Comparison of ENCODE assay signal across 24 cellular contexts in the genomic region with DNA sequence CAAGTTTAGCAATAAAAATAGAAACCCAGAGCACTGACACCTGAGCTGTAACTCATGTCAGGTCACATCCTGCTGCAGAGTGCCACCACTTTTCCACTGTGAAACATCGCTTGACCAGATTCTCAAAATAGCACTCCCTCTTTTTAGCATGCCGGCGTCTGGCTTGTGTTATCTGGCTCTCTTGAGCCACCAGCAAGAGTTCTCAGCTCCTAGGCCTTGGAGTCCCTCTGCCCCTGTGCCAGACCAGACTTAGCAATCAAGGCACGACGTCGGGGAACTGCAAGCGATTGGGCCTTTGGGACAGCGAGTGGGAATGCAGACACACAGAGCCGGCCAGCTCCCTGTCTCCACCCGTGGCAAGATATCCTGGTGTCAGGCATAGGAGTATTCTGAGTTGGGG. TPM values are rescaled to one million over a fixed set of nuclear protein-coding genes. Genes with fewer than 3 reads are reported as not detected.
A peak's percentile ranks its signal among the peaks of the same experiment; 100 is the strongest.
DNase-seq lines count a peak whose midpoint lies in the region; ATAC-seq and TF ChIP-seq lines count a peak whose summit lies in the region.
"Had no signal": no experiment of that assay in that cellular context is flagged by ENCODE, and none has a peak within 500 bp of the region (broad histone marks: within the 10 kb centered on the region; RNA-seq: fewer than 3 reads in every experiment).

No MANE protein-coding gene starts in this region.

- peak; percentile 59 for DNase-seq in left ventricle myocardium superior
- peak; percentile 19 to 78 for DNase-seq in psoas muscle
- no peak for DNase-seq in right lobe of liver
- DNase-seq in chondrocyte (ENCODE audit: low spot score) = no peak
- DNase-seq: BE2C; CD4-positive, CD25-positive, alpha-beta regulatory T cell; DMS79; H9; HFFc6; Karpas-422; NCI-H1417; NCI-H1694 treated with DMSO at 0.1 percent for 48 hours; NCI-H2081 treated with DMSO at 0.1 percent for 48 hours; NCI-H2171 treated with DMSO at 0.1 percent for 48 hours; NCI-H524 treated with DMSO at 0.1 percent for 48 hours; NCI-H82; OCI-M1 had no signal

- H3K27me3 ChIP-seq in psoas muscle (ENCODE audit: insufficient read depth in 3 of 3, low read length in 2 of 3) = no peaks in the 10 kb centered on the region
- no peaks in the 10 kb centered on the region for H3K27me3 ChIP-seq in right lobe of liver
- H3K27me3 ChIP-seq: BE2C had no signal

- no peak overlapping the region for H3K4me3 Mint-ChIP-seq in chondrocyte (ENCODE audit: unreplicated experiment)
- H3K4me3 Mint-ChIP-seq: CD4-positive, CD25-positive, alpha-beta regulatory T cell; H9; HFFc6 had no signal

- H3K36me3 Mint-ChIP-seq in chondrocyte (ENCODE audit: low read depth) = no peaks in the 10 kb centered on the region
- H3K36me3 Mint-ChIP-seq: CD4-positive, CD25-positive, alpha-beta regulatory T cell had no signal

- peaks cover 2% of the 10 kb centered on the region for H3K9me3 Mint-ChIP-seq in chondrocyte (ENCODE audit: low read depth)
- H3K9me3 Mint-ChIP-seq: H9 had no signal

- H3K27me3 Mint-ChIP-seq in chondrocyte (ENCODE audit: low read depth) = no peaks in the 10 kb centered on the region

- no peak for TF ChIP-seq POLR2A in right lobe of liver (IDR thresholded peaks at IDR 0.05)

- no peaks in the 10 kb centered on the region for H3K9me3 ChIP-seq in psoas muscle
- no peaks in the 10 kb centered on the region for H3K9me3 ChIP-seq in right lobe of liver
- H3K9me3 ChIP-seq: A549, BE2C had no signal

- no peak for TF ChIP-seq CTCF in C4-2B (conservative IDR thresholded peaks at IDR 0.05)
- TF ChIP-seq CTCF in VCaP (conservative IDR thresholded peaks at IDR 0.05) = no peak
- TF ChIP-seq CTCF in psoas muscle (IDR thresholded peaks at IDR 0.05) = no peak
- TF ChIP-seq CTCF in right lobe of liver (IDR thresholded peaks at IDR 0.05) = no peak
- TF ChIP-seq CTCF in chondrocyte (IDR thresholded peaks at IDR 0.05) = no peak

- peak overlapping the region; percentile 35 for H3K4me3 ChIP-seq in psoas muscle
- no peak overlapping the region for H3K4me3 ChIP-seq in right lobe of liver
- H3K4me3 ChIP-seq: A549, GM12878 had no signal

- intact Hi-C loops in left ventricle myocardium superior (cut with micrococcal nuclease) (no loop called here), psoas muscle (cut with DNase I) (loop anchor here (5.0 kb wide), 2 partner anchors 35 to 40 kb away; no protein-coding TSS in a partner anchor), right lobe of liver (cut with DNase I) (no loop called here)

- peaks cover 8% of the 10 kb centered on the region for H3K4me1 ChIP-seq in psoas muscle
- no peaks in the 10 kb centered on the region for H3K4me1 ChIP-seq in right lobe of liver
- H3K4me1 ChIP-seq: BE2C had no signal

- H3K4me1 Mint-ChIP-seq in chondrocyte (ENCODE audit: low read depth) = no peaks in the 10 kb centered on the region
- H3K4me1 Mint-ChIP-seq: CD4-positive, CD25-positive, alpha-beta regulatory T cell had no signal

- no peaks in the 10 kb centered on the region for H3K36me3 ChIP-seq in psoas muscle (ENCODE audit: insufficient read depth in 1 of 2, low read depth in 1 of 2)
- no peaks in the 10 kb centered on the region for H3K36me3 ChIP-seq in right lobe of liver
- H3K36me3 ChIP-seq: BE2C had no signal

- H3K27ac ChIP-seq in C4-2B = peak overlapping the region; percentile 70
- H3K27ac ChIP-seq in VCaP = peak overlapping the region; percentile 58; the same call in 1 of the 2 replicates
- H3K27ac ChIP-seq in psoas muscle = peak overlapping the region; percentile 79
- H3K27ac ChIP-seq in right lobe of liver = no peak overlapping the region
- H3K27ac ChIP-seq: A549 had no signal

- H3K27ac Mint-ChIP-seq in chondrocyte (ENCODE audit: unreplicated experiment) = no peak overlapping the region
- H3K27ac Mint-ChIP-seq: CD4-positive, CD25-positive, alpha-beta regulatory T cell; HFFc6 had no signal

- ATAC-seq in left ventricle myocardium superior (peak; percentile 96), psoas muscle (peak; percentile 88 to 94 (median 92)), right lobe of liver (no peak), HG02870 (IDR thresholded peaks at IDR 0.05; ENCODE audit: unreplicated experiment) (no peak)
- ATAC-seq: A549, GM12878 had no signal

- WGBS in psoas muscle, 3 donors = 20 to 28% (median 23%) methylated on average over 10 of the region's 10 CpGs
- WGBS in right lobe of liver (ENCODE audit: insufficient coverage, low coverage, low lambda C conversion rate, missing lambda C conversion rate) = 55% methylated on average over 2 of the region's 10 CpGs

RNA-seq across cellular contexts. Expression of a gene that starts 52.5 kb away (rescaled TPM):
- total RNA-seq in left ventricle myocardium superior = not detected
- under 1 TPM in 1 of 4 donors, not detected in 3; 0.32 TPM for total RNA-seq in psoas muscle
- not detected for polyA plus RNA-seq in psoas muscle
- 1 to 10 TPM in 4 of 6 experiments, under 1 TPM in 2; 0.43 to 7.1 (median 1.4) TPM for total RNA-seq in right lobe of liver
- not detected in 3 replicates for total RNA-seq in chondrocyte
- total RNA-seq: CD4-positive, CD25-positive, alpha-beta regulatory T cell; H9; HFFc6; M059J; SK-MEL-5 had no signal
- polyA plus RNA-seq: A549; CD4-positive, CD25-positive, alpha-beta regulatory T cell had no signal

Comparison
In these comparisons a context has a peak if more than half of its experiments do, and no peak if none do; other contexts are left out.
1. H3K27ac ChIP-seq: peak in C4-2B (single experiment), VCaP (single experiment) and psoas muscle (single experiment); none in right lobe of liver (0 of 3).
2. ATAC-seq: peak in left ventricle myocardium superior (single experiment) and psoas muscle (4 of 4); none in right lobe of liver (0 of 4) and HG02870 (single experiment).
3. DNase-seq: peak in left ventricle myocardium superior (single experiment) and psoas muscle (2 of 2); none in right lobe of liver (0 of 3) and chondrocyte (single experiment).
4. intact Hi-C loops: an anchor here in psoas muscle (5.0 kb wide); none called in left ventricle myocardium superior and right lobe of liver.